Comparison of ENCODE assay signal across 11 cellular contexts in genomic region chr15:85354432-85354831, GRCh38. TPM values are rescaled to one million over a fixed set of nuclear protein-coding genes. Genes with fewer than 3 reads are reported as not detected.
DNase-seq lines count a peak whose midpoint lies in the region; TF ChIP-seq lines count a peak whose summit lies in the region.
"Had no signal": no experiment of that assay in that cellular context is flagged by ENCODE, and none has a peak within 500 bp of the region (broad histone marks: within the 10 kb centered on the region; RNA-seq: fewer than 3 reads in every experiment).

No MANE protein-coding gene starts in this region.

- H3K27me3 ChIP-seq in SJCRH30 (no peaks in the 10 kb centered on the region), uterus (no peaks in the 10 kb centered on the region)

- H3K36me3 ChIP-seq in SJCRH30 (no peaks in the 10 kb centered on the region), uterus (no peaks in the 10 kb centered on the region)

- DNase-seq in HCEC 1CT (peak; percentile 62), SJCRH30 (peak; percentile 76 to 82), fibroblast of pulmonary artery (ENCODE audit: low read depth) (peak; percentile 56), retinal pigment epithelial cell (ENCODE audit: low read depth) (peak; percentile 64), SKM-1 (lab: John Stamatoyannopoulos, UW; ENCODE audit: unreplicated experiment) (no peak), COLO668 (lab: John Stamatoyannopoulos, UW; ENCODE audit: unreplicated experiment) (no peak), uterus (no peak)
- DNase-seq: activated naive CD8-positive, alpha-beta T cell treated with anti-CD3 and anti-CD28 coated beads for 36 hours; mammary epithelial cell; PC-3; substantia nigra had no signal

- H3K9me3 ChIP-seq in SJCRH30 (replicated peaks) = no peaks in the 10 kb centered on the region
- no peaks in the 10 kb centered on the region for H3K9me3 ChIP-seq in uterus

- H3K4me1 ChIP-seq in SJCRH30 (peaks cover 26% of the 10 kb centered on the region), uterus (no peaks in the 10 kb centered on the region)

- H3K4me3 ChIP-seq in SJCRH30 (peak overlapping the region; percentile 25), fibroblast of pulmonary artery (replicated peaks; ENCODE audit: low read depth, low read length) (no peak overlapping the region), retinal pigment epithelial cell (ENCODE audit: low read length) (no peak overlapping the region), uterus (no peak overlapping the region)

- TF ChIP-seq POLR2A in uterus (IDR thresholded peaks at IDR 0.05) = no peak

- H3K27ac ChIP-seq in SJCRH30 (peak overlapping the region; percentile 85), uterus (no peak overlapping the region)

- no peak for TF ChIP-seq CTCF in fibroblast of pulmonary artery (IDR thresholded peaks at IDR 0.05; ENCODE audit: low read length, missing control alignments)
- no peak for TF ChIP-seq CTCF in retinal pigment epithelial cell (conservative IDR thresholded peaks at IDR 0.05; ENCODE audit: low read depth, low read length)
- TF ChIP-seq CTCF in uterus (IDR thresholded peaks at IDR 0.05) = no peak

- intact Hi-C loops in uterus (cut with DNase I; ENCODE audit: low total_unique reads) = no loop called here

RNA-seq across cellular contexts. Expression of gene AKAP13, which starts 26.0 kb away (rescaled TPM):
- total RNA-seq in SJCRH30 (2014; rRNA removed; shearing (Covaris generic)) = 67.3 and 75.3 TPM in 2 replicates
- total RNA-seq in uterus = 100 to 1,000 TPM; 128 to 460 (median 243) TPM

Comparison
In these comparisons a context has a peak if more than half of its experiments do, and no peak if none do; other contexts are left out.
1. DNase-seq: peak in HCEC 1CT (single experiment), SJCRH30 (2 of 2), fibroblast of pulmonary artery (single experiment) and retinal pigment epithelial cell (single experiment); none in SKM-1 (single experiment), COLO668 (single experiment) and uterus (0 of 2).